ENCODE assay signal across 8 cellular contexts in the genomic region with DNA sequence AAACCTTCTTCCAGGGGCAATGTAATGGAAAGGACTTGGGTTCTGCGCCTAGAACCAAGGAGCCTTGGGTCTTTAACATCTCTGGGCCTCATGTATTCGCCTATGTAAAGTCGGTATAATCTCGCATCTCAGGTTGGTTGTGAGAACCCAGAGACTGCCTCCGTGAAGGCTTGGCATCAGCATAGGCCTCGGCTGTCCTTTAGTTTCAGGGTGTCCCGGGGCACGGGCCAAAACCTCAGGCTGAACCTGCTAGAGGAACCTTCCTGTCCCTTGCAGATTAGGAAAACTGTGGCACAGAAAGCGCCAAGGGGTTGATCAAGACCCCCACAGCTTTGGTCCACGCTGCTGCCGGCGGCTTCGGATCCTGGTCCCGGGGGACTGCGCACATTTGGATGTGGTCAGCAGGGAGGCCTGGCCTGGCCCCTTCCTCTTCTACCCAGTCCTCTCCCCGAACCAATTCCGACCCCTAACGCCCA.
DNase-seq lines count a peak whose midpoint lies in the region; ATAC-seq and TF ChIP-seq lines count a peak whose summit lies in the region.

No MANE protein-coding gene starts in this region.

- no peak for DNase-seq in GM12864 (ENCODE audit: low read depth)
- no peak for DNase-seq in fibroblast of pulmonary artery (ENCODE audit: low read depth)
- no peak for DNase-seq in retinal pigment epithelial cell (ENCODE audit: low read depth)
- DNase-seq in stimulated activated naive CD4-positive, alpha-beta T cell treated with Interleukin-2 at 50 U/mL for 16 hours (lab: John Stamatoyannopoulos, UW), result no peak

- H3K27me3 Mint-ChIP-seq in T-helper 1 cell treated with Interleukin-12 subunit alpha and Interleukin-12 subunit beta and Interleukin-4 antibody, amounts not matched to agents 30 μg/mL and 1 μg/mL, for 36 hours (ENCODE audit: low read depth), result no peaks in the 10 kb centered on the region

- peak overlapping the region; percentile 95 for H3K4me3 Mint-ChIP-seq in T-helper 1 cell treated with Interleukin-12 subunit alpha and Interleukin-12 subunit beta and Interleukin-4 antibody, amounts not matched to agents 30 μg/mL and 1 μg/mL, for 36 hours

- peaks cover 8% of the 10 kb centered on the region for H3K36me3 Mint-ChIP-seq in T-helper 1 cell treated with Interleukin-12 subunit alpha and Interleukin-12 subunit beta and Interleukin-4 antibody, amounts not matched to agents 30 μg/mL and 1 μg/mL, for 36 hours (ENCODE audit: low read depth)

- TF ChIP-seq CTCF in GM12864 (IDR thresholded peaks at IDR 0.05; ENCODE audit: low read depth, low read length, missing control alignments) (no peak), fibroblast of pulmonary artery (IDR thresholded peaks at IDR 0.05; ENCODE audit: low read length, missing control alignments) (no peak), retinal pigment epithelial cell (conservative IDR thresholded peaks at IDR 0.05; ENCODE audit: low read depth, low read length) (no peak)

- ATAC-seq in GM19452 (IDR thresholded peaks at IDR 0.05; ENCODE audit: unreplicated experiment) (no peak), GM19328 (IDR thresholded peaks at IDR 0.05; ENCODE audit: unreplicated experiment) (no peak), GM18517 (IDR thresholded peaks at IDR 0.05; ENCODE audit: unreplicated experiment) (no peak)

- H3K27ac Mint-ChIP-seq in T-helper 1 cell treated with Interleukin-12 subunit alpha and Interleukin-12 subunit beta and Interleukin-4 antibody, amounts not matched to agents 30 μg/mL and 1 μg/mL, for 36 hours, result peak overlapping the region; percentile 74

- H3K4me3 ChIP-seq in GM12864 (ENCODE audit: low read depth, low read length) (peak overlapping the region; percentile 99), fibroblast of pulmonary artery (replicated peaks; ENCODE audit: low read depth, low read length) (peak overlapping the region; percentile 95), retinal pigment epithelial cell (ENCODE audit: low read length) (peak overlapping the region; percentile 96)

- H3K9me3 Mint-ChIP-seq in T-helper 1 cell treated with Interleukin-12 subunit alpha and Interleukin-12 subunit beta and Interleukin-4 antibody, amounts not matched to agents 30 μg/mL and 1 μg/mL, for 36 hours, result no peaks in the 10 kb centered on the region

- peaks cover 27% of the 10 kb centered on the region for H3K4me1 Mint-ChIP-seq in T-helper 1 cell treated with Interleukin-12 subunit alpha and Interleukin-12 subunit beta and Interleukin-4 antibody, amounts not matched to agents 30 μg/mL and 1 μg/mL, for 36 hours (ENCODE audit: low read depth)
